2 cellular contexts compared by ENCODE assay signal in genomic region chr22:43018615-43019014, GRCh38.
TF ChIP-seq lines count a peak whose summit lies in the region.

No MANE protein-coding gene starts in this region.

TF ChIP-seq in WTC11, 78 proteins besides CTCF, POLR2A, EP300 and RAD21:
- TF ChIP-seq, protein P1, sequence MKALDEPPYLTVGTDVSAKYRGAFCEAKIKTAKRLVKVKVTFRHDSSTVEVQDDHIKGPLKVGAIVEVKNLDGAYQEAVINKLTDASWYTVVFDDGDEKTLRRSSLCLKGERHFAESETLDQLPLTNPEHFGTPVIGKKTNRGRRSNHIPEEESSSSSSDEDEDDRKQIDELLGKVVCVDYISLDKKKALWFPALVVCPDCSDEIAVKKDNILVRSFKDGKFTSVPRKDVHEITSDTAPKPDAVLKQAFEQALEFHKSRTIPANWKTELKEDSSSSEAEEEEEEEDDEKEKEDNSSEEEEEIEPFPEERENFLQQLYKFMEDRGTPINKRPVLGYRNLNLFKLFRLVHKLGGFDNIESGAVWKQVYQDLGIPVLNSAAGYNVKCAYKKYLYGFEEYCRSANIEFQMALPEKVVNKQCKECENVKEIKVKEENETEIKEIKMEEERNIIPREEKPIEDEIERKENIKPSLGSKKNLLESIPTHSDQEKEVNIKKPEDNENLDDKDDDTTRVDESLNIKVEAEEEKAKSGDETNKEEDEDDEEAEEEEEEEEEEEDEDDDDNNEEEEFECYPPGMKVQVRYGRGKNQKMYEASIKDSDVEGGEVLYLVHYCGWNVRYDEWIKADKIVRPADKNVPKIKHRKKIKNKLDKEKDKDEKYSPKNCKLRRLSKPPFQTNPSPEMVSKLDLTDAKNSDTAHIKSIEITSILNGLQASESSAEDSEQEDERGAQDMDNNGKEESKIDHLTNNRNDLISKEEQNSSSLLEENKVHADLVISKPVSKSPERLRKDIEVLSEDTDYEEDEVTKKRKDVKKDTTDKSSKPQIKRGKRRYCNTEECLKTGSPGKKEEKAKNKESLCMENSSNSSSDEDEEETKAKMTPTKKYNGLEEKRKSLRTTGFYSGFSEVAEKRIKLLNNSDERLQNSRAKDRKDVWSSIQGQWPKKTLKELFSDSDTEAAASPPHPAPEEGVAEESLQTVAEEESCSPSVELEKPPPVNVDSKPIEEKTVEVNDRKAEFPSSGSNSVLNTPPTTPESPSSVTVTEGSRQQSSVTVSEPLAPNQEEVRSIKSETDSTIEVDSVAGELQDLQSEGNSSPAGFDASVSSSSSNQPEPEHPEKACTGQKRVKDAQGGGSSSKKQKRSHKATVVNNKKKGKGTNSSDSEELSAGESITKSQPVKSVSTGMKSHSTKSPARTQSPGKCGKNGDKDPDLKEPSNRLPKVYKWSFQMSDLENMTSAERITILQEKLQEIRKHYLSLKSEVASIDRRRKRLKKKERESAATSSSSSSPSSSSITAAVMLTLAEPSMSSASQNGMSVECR (CRISPR knock-in tag; IDR thresholded peaks at IDR 0.05; ENCODE audit: borderline replicate concordance), result no peak
- TF ChIP-seq JUN (CRISPR knock-in tag; IDR thresholded peaks at IDR 0.05), result no peak
- TF ChIP-seq OVOL2 (CRISPR knock-in tag; IDR thresholded peaks at IDR 0.05; ENCODE audit: borderline replicate concordance), result no peak
- TF ChIP-seq PREB (CRISPR knock-in tag; IDR thresholded peaks at IDR 0.05; ENCODE audit: borderline replicate concordance), result no peak
- TF ChIP-seq IRF1 (CRISPR knock-in tag; IDR thresholded peaks at IDR 0.05), result no peak
- no peak for TF ChIP-seq MAX (CRISPR knock-in tag; IDR thresholded peaks at IDR 0.05)
- TF ChIP-seq KAT7 (CRISPR knock-in tag; IDR thresholded peaks at IDR 0.05; ENCODE audit: borderline replicate concordance), result no peak
- TF ChIP-seq TCF7 (CRISPR knock-in tag; IDR thresholded peaks at IDR 0.05; ENCODE audit: low read depth), result no peak
- no peak for TF ChIP-seq GRHL2 (CRISPR knock-in tag; IDR thresholded peaks at IDR 0.05; ENCODE audit: insufficient replicate concordance, severe bottlenecking)

TF ChIP-seq in HepG2, 621 proteins besides CTCF, POLR2A, EP300 and RAD21 (continues in another document):
- TF ChIP-seq ZNF264 (CRISPR knock-in tag; IDR thresholded peaks at IDR 0.05) (peak; percentile 70), SMC3 (IDR thresholded peaks at IDR 0.05; ENCODE audit: low read length) (peak; percentile 3; the same call in 1 of the 2 replicates), HCFC1 (IDR thresholded peaks at IDR 0.05; ENCODE audit: low read depth, low read length) (no peak), ASH2L (IDR thresholded peaks at IDR 0.05; ENCODE audit: insufficient read length, low read depth, low read length) (peak; percentile 40), ZMAT3 (CRISPR knock-in tag; conservative IDR thresholded peaks at IDR 0.05) (peak; percentile 75), ZNF614 (CRISPR knock-in tag; IDR thresholded peaks at IDR 0.05; ENCODE audit: borderline replicate concordance) (peak; percentile 69; the same call in 1 of the 2 replicates), ZKSCAN8 (CRISPR knock-in tag; IDR thresholded peaks at IDR 0.05; ENCODE audit: borderline replicate concordance) (peak; percentile 88; the same call in 1 of the 2 replicates), MEF2D (CRISPR knock-in tag; IDR thresholded peaks at IDR 0.05) (no peak; the same call in 1 of the 2 replicates), GABPA (IDR thresholded peaks at IDR 0.05; ENCODE audit: low read depth, low read length) (no peak), GABPA (CRISPR knock-in tag; IDR thresholded peaks at IDR 0.05; ENCODE audit: low read depth) (peak; percentile 55; the same call in 1 of the 2 replicates), ZFY (CRISPR knock-in tag; IDR thresholded peaks at IDR 0.05) (peak; percentile 75), KLF16 (CRISPR knock-in tag; IDR thresholded peaks at IDR 0.05) (peak in 1 of 2 experiments; percentile 74; a peak in 2 of 4 replicates), FOXK1 (CRISPR knock-in tag; IDR thresholded peaks at IDR 0.05; ENCODE audit: borderline replicate concordance, low read depth) (peak; percentile 88; the same call in 1 of the 2 replicates), HDAC2 (CRISPR knock-in tag; IDR thresholded peaks at IDR 0.05) (peak; percentile 78), MYC (CRISPR knock-in tag; IDR thresholded peaks at IDR 0.05; ENCODE audit: borderline replicate concordance) (peak; percentile 57; the same call in 1 of the 2 replicates), ELF3 (CRISPR knock-in tag; IDR thresholded peaks at IDR 0.05) (peak; percentile 95), ZMYM3 (CRISPR knock-in tag; IDR thresholded peaks at IDR 0.05) (peak; percentile 85), FOXJ3 (CRISPR knock-in tag; IDR thresholded peaks at IDR 0.05; ENCODE audit: borderline replicate concordance) (peak; percentile 93), SOX5 (CRISPR knock-in tag; IDR thresholded peaks at IDR 0.05; ENCODE audit: borderline replicate concordance) (peak; percentile 80; the same call in 1 of the 2 replicates), ZBTB49 (CRISPR knock-in tag; IDR thresholded peaks at IDR 0.05; ENCODE audit: borderline replicate concordance) (no peak), POLR2AphosphoS5 (IDR thresholded peaks at IDR 0.05; ENCODE audit: low read depth, low read length) (peak; percentile 86), KLF6 (CRISPR knock-in tag; IDR thresholded peaks at IDR 0.05) (0 out of 2 replicates have a peak, but pooled peaks have one; percentile 28), RERE (CRISPR knock-in tag; IDR thresholded peaks at IDR 0.05; ENCODE audit: low read depth) (0 out of 2 replicates have a peak, but pooled peaks have one; percentile 13), HNF4A (CRISPR knock-in tag; IDR thresholded peaks at IDR 0.05) (peak; percentile 95), MIER3 (CRISPR knock-in tag; IDR thresholded peaks at IDR 0.05; ENCODE audit: borderline replicate concordance) (peak; percentile 66; the same call in 1 of the 2 replicates), FOXK2 (IDR thresholded peaks at IDR 0.05) (peak; percentile 67; the same call in 1 of the 2 replicates), ZNF44 (CRISPR knock-in tag; IDR thresholded peaks at IDR 0.05) (no peak), RCOR2 (CRISPR knock-in tag; IDR thresholded peaks at IDR 0.05) (0 out of 2 replicates have a peak, but pooled peaks have one; percentile 23), SAP130 (CRISPR knock-in tag; IDR thresholded peaks at IDR 0.05; ENCODE audit: low read depth) (peak; percentile 84), DNMT3B (CRISPR knock-in tag; conservative IDR thresholded peaks at IDR 0.05) (no peak), NR2C2 (CRISPR knock-in tag; IDR thresholded peaks at IDR 0.05; ENCODE audit: borderline replicate concordance) (no peak; the same call in 1 of the 2 replicates), KDM4B (CRISPR knock-in tag; IDR thresholded peaks at IDR 0.05) (0 out of 2 replicates have a peak, but pooled peaks have one; percentile 41), FOXP1 (IDR thresholded peaks at IDR 0.05) (no peak), FOXP1 (CRISPR knock-in tag; IDR thresholded peaks at IDR 0.05) (peak; percentile 87), FOXA1 (IDR thresholded peaks at IDR 0.05) (no peak), FOXA1 (CRISPR knock-in tag; IDR thresholded peaks at IDR 0.05) (peak; percentile 86), SOX13 (IDR thresholded peaks at IDR 0.05) (no peak), SOX13 (CRISPR knock-in tag; conservative IDR thresholded peaks at IDR 0.05 in 1 of 2, IDR thresholded peaks at IDR 0.05 in 1 of 2) (peak in 1 of 2 experiments; percentile 74; a peak in 2 of 4 replicates), SPEN (CRISPR knock-in tag; IDR thresholded peaks at IDR 0.05; ENCODE audit: low read depth) (peak; percentile 21; the same call in 1 of the 2 replicates), HNF4G (IDR thresholded peaks at IDR 0.05; ENCODE audit: borderline replicate concordance, low read depth, low read length) (peak; percentile 62; the same call in 1 of the 2 replicates), HNF4G (CRISPR knock-in tag; IDR thresholded peaks at IDR 0.05; ENCODE audit: borderline replicate concordance, low read depth) (peak; percentile 52; the same call in 1 of the 2 replicates), GFI1 (CRISPR knock-in tag; IDR thresholded peaks at IDR 0.05; ENCODE audit: borderline replicate concordance) (peak; percentile 45; the same call in 1 of the 2 replicates), NR2F1 (CRISPR knock-in tag; IDR thresholded peaks at IDR 0.05) (peak in 1 of 2 experiments; percentile 66; a peak in 3 of 4 replicates), NCOA2 (CRISPR knock-in tag; IDR thresholded peaks at IDR 0.05) (peak; percentile 81), KDM6A (CRISPR knock-in tag; IDR thresholded peaks at IDR 0.05; ENCODE audit: low read depth) (peak; percentile 63; the same call in 1 of the 2 replicates), TAF1 (CRISPR knock-in tag; IDR thresholded peaks at IDR 0.05) (peak; percentile 55; the same call in 1 of the 2 replicates), ZMYM2 (CRISPR knock-in tag; IDR thresholded peaks at IDR 0.05) (0 out of 2 replicates have a peak, but pooled peaks have one; percentile 38), ETV5 (CRISPR knock-in tag; IDR thresholded peaks at IDR 0.05; ENCODE audit: borderline replicate concordance) (peak; percentile 57; the same call in 1 of the 2 replicates), PHF8 (CRISPR knock-in tag; IDR thresholded peaks at IDR 0.05) (peak; percentile 61), NR2F2 (IDR thresholded peaks at IDR 0.05; ENCODE audit: borderline replicate concordance, low read depth) (peak; percentile 57), ARNT2 (CRISPR knock-in tag; IDR thresholded peaks at IDR 0.05; ENCODE audit: low read depth) (0 out of 2 replicates have a peak, but pooled peaks have one; percentile 40)
- TF ChIP-seq, protein P2, sequence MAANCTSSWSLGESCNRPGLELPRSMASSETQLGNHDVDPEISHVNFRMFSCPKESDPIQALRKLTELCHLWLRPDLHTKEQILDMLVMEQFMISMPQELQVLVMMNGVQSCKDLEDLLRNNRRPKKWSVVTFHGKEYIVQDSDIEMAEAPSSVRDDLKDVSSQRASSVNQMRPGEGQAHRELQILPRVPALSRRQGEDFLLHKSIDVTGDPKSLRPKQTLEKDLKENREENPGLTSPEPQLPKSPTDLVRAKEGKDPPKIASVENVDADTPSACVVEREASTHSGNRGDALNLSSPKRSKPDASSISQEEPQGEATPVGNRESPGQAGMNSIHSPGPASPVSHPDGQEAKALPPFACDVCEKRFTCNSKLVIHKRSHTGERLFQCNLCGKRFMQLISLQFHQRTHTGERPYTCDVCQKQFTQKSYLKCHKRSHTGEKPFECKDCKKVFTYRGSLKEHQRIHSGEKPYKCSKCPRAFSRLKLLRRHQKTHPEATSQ (CRISPR knock-in tag; IDR thresholded peaks at IDR 0.05; ENCODE audit: borderline replicate concordance), result no peak
- TF ChIP-seq, protein P3, sequence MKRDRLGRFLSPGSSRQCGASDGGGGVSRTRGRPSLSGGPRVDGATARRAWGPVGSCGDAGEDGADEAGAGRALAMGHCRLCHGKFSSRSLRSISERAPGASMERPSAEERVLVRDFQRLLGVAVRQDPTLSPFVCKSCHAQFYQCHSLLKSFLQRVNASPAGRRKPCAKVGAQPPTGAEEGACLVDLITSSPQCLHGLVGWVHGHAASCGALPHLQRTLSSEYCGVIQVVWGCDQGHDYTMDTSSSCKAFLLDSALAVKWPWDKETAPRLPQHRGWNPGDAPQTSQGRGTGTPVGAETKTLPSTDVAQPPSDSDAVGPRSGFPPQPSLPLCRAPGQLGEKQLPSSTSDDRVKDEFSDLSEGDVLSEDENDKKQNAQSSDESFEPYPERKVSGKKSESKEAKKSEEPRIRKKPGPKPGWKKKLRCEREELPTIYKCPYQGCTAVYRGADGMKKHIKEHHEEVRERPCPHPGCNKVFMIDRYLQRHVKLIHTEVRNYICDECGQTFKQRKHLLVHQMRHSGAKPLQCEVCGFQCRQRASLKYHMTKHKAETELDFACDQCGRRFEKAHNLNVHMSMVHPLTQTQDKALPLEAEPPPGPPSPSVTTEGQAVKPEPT (CRISPR knock-in tag; IDR thresholded peaks at IDR 0.05; ENCODE audit: low read depth), result no peak
